Comparison of ENCODE assay signal across 14 cellular contexts in genomic region chr11:58999291-58999680, GRCh38. TPM values are rescaled to one million over a fixed set of nuclear protein-coding genes. Genes with fewer than 3 reads are reported as not detected.
A peak's percentile ranks its signal among the peaks of the same experiment; 100 is the strongest.
DNase-seq lines count a peak whose midpoint lies in the region; ATAC-seq and TF ChIP-seq lines count a peak whose summit lies in the region.
"Had no signal": no experiment of that assay in that cellular context is flagged by ENCODE, and none has a peak within 500 bp of the region (broad histone marks: within the 10 kb centered on the region; RNA-seq: fewer than 3 reads in every experiment).

No MANE protein-coding gene starts in this region.

- H3K4me1 ChIP-seq in right lobe of liver: peaks cover 0 to 32% (median 8%) of the 10 kb centered on the region in 4 donors
- H3K4me1 ChIP-seq: left ventricle myocardium inferior had no signal

- TF ChIP-seq POLR2A in right lobe of liver (IDR thresholded peaks at IDR 0.05): no peak

- intact Hi-C loops in right lobe of liver (cut with DNase I): no loop called here

- peak overlapping the region in 2 of 3 donors; percentile 83 to 88 for H3K27ac ChIP-seq in right lobe of liver
- H3K27ac ChIP-seq: left ventricle myocardium inferior had no signal

- WGBS in right lobe of liver (ENCODE audit: insufficient coverage, low coverage, low lambda C conversion rate, missing lambda C conversion rate): 36% methylated on average over 1 of the region's 1 CpG

- no peaks in the 10 kb centered on the region for H3K36me3 ChIP-seq in right lobe of liver
- H3K36me3 ChIP-seq: cardiac muscle cell, left ventricle myocardium inferior had no signal

- ATAC-seq in GM18517 (IDR thresholded peaks at IDR 0.05; ENCODE audit: unreplicated experiment) (peak; percentile 87), GM21576 (IDR thresholded peaks at IDR 0.05; ENCODE audit: unreplicated experiment) (peak; percentile 89), HG03432 (IDR thresholded peaks at IDR 0.05; ENCODE audit: unreplicated experiment) (peak; percentile 94), right lobe of liver (peak; percentile 93 to 98 (median 97))
- ATAC-seq: activated T-cell treated with anti-CD3 and anti-CD28 coated beads, Interleukin-2, amount 50 U/mL, for 72 hours had no signal

- H3K9me3 ChIP-seq in right lobe of liver: no peaks in the 10 kb centered on the region
- H3K9me3 ChIP-seq: left ventricle myocardium inferior had no signal

- no peaks in the 10 kb centered on the region for H3K27me3 ChIP-seq in right lobe of liver
- H3K27me3 ChIP-seq: cardiac muscle cell had no signal

- H3K4me3 ChIP-seq in right lobe of liver: peak overlapping the region in 1 of 3 donors; percentile 7
- H3K4me3 ChIP-seq: cardiac muscle cell, left ventricle myocardium inferior had no signal

- no peak for TF ChIP-seq CTCF in right lobe of liver (IDR thresholded peaks at IDR 0.05)

- DNase-seq in right lobe of liver (peak in 1 of 3 donors; percentile 83), superior temporal gyrus (ENCODE audit: extremely low spot score) (no peak), DMS79 (lab: John Stamatoyannopoulos, UW) (no peak), HPDE6-E6E7 (ENCODE audit: extremely low spot score) (no peak)
- DNase-seq in activated CD4-positive, CD25-positive, alpha-beta regulatory T cell (lab: John Stamatoyannopoulos, UW): no peak
- DNase-seq: activated T-cell treated with anti-CD3 and anti-CD28 coated beads, Interleukin-2, amount 50 U/mL, for 72 hours; CD4-positive, CD25-positive, alpha-beta regulatory T cell; left ventricle myocardium inferior; NCI-H1417; retina had no signal

RNA-seq across cellular contexts. Expression of gene GLYATL1, which starts 60.0 kb away (rescaled TPM):
- 100 to 1,000 TPM; 200 to 425 (median 351) TPM for total RNA-seq in right lobe of liver
- total RNA-seq: CD4-positive, CD25-positive, alpha-beta regulatory T cell; left ventricle myocardium inferior had no signal
